2 cellular contexts compared by ENCODE assay signal in the genomic region with DNA sequence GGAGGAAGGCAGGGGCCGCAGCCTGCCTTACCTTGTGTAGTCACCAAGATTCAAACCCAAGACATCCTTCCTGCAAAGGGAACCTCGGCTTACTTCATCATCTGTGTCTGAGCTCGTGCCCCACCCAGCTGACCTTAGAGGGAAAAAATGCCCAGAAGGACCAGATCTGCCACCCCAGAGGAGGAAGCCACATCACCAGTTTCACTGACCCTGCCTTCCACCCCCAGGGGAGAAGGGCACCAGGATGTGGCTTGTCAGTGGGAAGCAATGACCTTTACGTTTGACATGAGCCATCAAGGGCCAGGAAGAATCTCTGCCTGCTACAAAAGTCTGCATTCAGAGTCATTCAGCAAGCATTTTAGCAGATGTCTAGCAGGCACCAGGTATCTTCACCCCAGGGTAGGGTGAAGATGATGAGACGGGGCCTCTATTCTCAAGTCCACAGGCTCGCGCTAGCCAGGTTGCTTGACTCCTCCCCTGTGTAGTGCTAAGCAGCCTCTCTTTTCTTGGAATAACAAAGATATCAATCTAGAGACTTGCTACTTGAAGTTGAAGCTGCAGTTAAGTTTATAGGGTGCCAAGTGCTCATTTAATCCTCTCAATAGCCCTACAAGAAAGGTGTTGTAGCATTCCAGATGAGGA.
A peak's percentile ranks its signal among the peaks of the same experiment; 100 is the strongest.
TF ChIP-seq lines count a peak whose summit lies in the region.

No MANE protein-coding gene starts in this region.

TF ChIP-seq in SK-N-SH, 30 proteins besides CTCF, POLR2A, EP300 and RAD21 (continued from another document):
- TF ChIP-seq, protein P1, sequence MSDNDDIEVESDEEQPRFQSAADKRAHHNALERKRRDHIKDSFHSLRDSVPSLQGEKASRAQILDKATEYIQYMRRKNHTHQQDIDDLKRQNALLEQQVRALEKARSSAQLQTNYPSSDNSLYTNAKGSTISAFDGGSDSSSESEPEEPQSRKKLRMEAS (IDR thresholded peaks at IDR 0.05; ENCODE audit: low read depth): peak; percentile 19; the same call in 1 of the 2 replicates
- peak; percentile 88 for TF ChIP-seq RXRA (IDR thresholded peaks at IDR 0.05; ENCODE audit: borderline replicate concordance, low read depth)
- peak; percentile 74 for TF ChIP-seq TCF12 (IDR thresholded peaks at IDR 0.05)
- TF ChIP-seq, protein P2, sequence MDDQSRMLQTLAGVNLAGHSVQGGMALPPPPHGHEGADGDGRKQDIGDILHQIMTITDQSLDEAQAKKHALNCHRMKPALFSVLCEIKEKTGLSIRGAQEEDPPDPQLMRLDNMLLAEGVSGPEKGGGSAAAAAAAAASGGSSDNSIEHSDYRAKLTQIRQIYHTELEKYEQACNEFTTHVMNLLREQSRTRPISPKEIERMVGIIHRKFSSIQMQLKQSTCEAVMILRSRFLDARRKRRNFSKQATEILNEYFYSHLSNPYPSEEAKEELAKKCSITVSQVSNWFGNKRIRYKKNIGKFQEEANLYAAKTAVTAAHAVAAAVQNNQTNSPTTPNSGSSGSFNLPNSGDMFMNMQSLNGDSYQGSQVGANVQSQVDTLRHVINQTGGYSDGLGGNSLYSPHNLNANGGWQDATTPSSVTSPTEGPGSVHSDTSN (IDR thresholded peaks at IDR 0.05): peak; percentile 78
TF ChIP-seq in SK-N-SH: peak in this region for 5.

TF ChIP-seq in SK-N-SH treated with all-trans-retinoic acid at 6 μM for 48 hours, 23 proteins besides CTCF, POLR2A, EP300 and RAD21 (continued from another document):
- TF ChIP-seq, protein P3, sequence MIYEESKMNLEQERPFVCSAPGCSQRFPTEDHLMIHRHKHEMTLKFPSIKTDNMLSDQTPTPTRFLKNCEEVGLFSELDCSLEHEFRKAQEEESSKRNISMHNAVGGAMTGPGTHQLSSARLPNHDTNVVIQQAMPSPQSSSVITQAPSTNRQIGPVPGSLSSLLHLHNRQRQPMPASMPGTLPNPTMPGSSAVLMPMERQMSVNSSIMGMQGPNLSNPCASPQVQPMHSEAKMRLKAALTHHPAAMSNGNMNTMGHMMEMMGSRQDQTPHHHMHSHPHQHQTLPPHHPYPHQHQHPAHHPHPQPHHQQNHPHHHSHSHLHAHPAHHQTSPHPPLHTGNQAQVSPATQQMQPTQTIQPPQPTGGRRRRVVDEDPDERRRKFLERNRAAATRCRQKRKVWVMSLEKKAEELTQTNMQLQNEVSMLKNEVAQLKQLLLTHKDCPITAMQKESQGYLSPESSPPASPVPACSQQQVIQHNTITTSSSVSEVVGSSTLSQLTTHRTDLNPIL (CRISPR knock-in tag; IDR thresholded peaks at IDR 0.05; ENCODE audit: low read depth): no peak
- TF ChIP-seq PPARA (CRISPR knock-in tag; IDR thresholded peaks at IDR 0.05; ENCODE audit: borderline replicate concordance) (no peak), ZNF70 (CRISPR knock-in tag; IDR thresholded peaks at IDR 0.05) (no peak), CSDC2 (CRISPR knock-in tag; IDR thresholded peaks at IDR 0.05) (no peak)
